ENCODE assay signal across 1 cellular context in the genomic region with DNA sequence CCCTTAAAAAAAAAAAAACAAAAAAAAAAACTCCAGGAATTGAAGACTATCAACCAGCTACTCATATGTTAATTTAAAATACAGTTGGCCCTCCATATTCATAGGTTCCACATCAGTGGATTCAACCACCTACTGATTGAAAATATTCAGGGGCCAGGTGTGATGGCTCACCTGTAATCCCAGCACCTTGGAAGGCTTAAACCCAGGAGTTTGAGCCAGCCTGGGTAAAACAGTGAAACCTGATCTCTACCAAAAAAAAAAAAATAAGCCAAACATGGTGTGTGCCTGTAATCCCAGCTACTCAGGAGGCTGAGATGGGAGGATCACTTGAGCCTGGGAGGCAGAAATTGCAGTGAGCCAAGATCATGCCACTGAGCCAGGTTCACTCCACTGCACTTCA.
TF ChIP-seq lines count a peak whose summit lies in the region.

No MANE protein-coding gene starts in this region.

TF ChIP-seq in WTC11, 78 proteins besides CTCF, POLR2A, EP300 and RAD21 (continued from another document):
- TF ChIP-seq, protein P1, sequence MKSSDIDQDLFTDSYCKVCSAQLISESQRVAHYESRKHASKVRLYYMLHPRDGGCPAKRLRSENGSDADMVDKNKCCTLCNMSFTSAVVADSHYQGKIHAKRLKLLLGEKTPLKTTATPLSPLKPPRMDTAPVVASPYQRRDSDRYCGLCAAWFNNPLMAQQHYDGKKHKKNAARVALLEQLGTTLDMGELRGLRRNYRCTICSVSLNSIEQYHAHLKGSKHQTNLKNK (CRISPR knock-in tag; IDR thresholded peaks at IDR 0.05): no peak
